26 cellular contexts compared by ENCODE assay signal in the genomic region with DNA sequence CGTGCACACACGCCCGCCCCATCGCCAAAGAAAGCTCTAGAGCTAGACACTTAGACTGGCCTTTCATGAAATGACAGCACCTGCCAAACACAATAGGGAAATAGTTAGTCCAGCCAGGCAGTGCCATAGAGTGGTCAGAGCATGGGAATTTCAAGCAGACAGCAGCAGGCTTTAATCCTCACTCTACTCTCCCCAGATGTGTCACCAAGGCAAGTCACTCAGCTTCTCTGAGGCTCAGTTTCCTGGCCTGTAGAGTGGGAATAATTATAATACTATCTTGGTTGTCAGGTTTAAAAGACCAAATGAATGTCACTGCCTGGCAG. TPM values are rescaled to one million over a fixed set of nuclear protein-coding genes. Genes with fewer than 3 reads are reported as not detected.
A peak's percentile ranks its signal among the peaks of the same experiment; 100 is the strongest.
DNase-seq lines count a peak whose midpoint lies in the region; ATAC-seq, FAIRE-seq and TF ChIP-seq lines count a peak whose summit lies in the region.
"Had no signal": no experiment of that assay in that cellular context is flagged by ENCODE, and none has a peak within 500 bp of the region (broad histone marks: within the 10 kb centered on the region; RNA-seq: fewer than 3 reads in every experiment).

No MANE protein-coding gene starts in this region.

- ATAC-seq in Right ventricle myocardium inferior (peak; percentile 76), heart left ventricle (peak; percentile 73 to 86 (median 79)), lower lobe of right lung (peak; percentile 38 to 53)

- H3K4me3 ChIP-seq in heart left ventricle (no peak overlapping the region), lower lobe of right lung (no peak overlapping the region)
- H3K4me3 ChIP-seq: SK-N-MC, skin epidermis, stomach, tibial nerve had no signal

- intact Hi-C loops in Right ventricle myocardium inferior (cut with DNase I) (no loop called here), cardiac septum (cut with DNase I) (loop anchor here (5.0 kb wide), 1 partner anchor 51 kb away; no protein-coding TSS in a partner anchor), heart left ventricle (cut with DNase I) (no loop called here), lower lobe of right lung (cut with DNase I) (no loop called here)

- H3K27ac ChIP-seq in heart left ventricle (peak overlapping the region; percentile 0 to 86 (median 72)), lower lobe of right lung (no peak overlapping the region)
- H3K27ac ChIP-seq: SK-N-MC, stomach had no signal

- WGBS in heart left ventricle, 4 donors = 52 to 79% (median 58%) methylated on average over 4 of the region's 4 CpGs

- H3K9me3 ChIP-seq in heart left ventricle (peaks cover 0 to 13% (median 4%) of the 10 kb centered on the region in 12 donors), lower lobe of right lung (peaks cover 8% of the 10 kb centered on the region)

- peaks cover 0 to 23% (median 0%) of the 10 kb centered on the region in 12 donors for H3K4me1 ChIP-seq in heart left ventricle
- H3K4me1 ChIP-seq in lower lobe of right lung = no peaks in the 10 kb centered on the region
- H3K4me1 ChIP-seq: tibial nerve had no signal

- no peak for DNase-seq in Right ventricle myocardium inferior (ENCODE audit: missing footprints)
- DNase-seq in cardiac septum (ENCODE audit: low spot score) = no peak
- peak in 2 of 5 donors; percentile 45 to 54 for DNase-seq in heart left ventricle
- DNase-seq in lower lobe of right lung = no peak
- no peak for DNase-seq in urothelium cell line (ENCODE audit: low spot score)
- DNase-seq in HCEC 1CT = no peak
- DNase-seq in AG08396 (ENCODE audit: low spot score) = no peak
- no peak for DNase-seq in cerebellar cortex (ENCODE audit: low spot score)
- DNase-seq: activated CD4-positive, alpha-beta T cell treated with anti-CD3 and anti-CD28 coated beads for 1 hour; activated effector memory CD4-positive, alpha-beta T cell treated with anti-CD3 and anti-CD28 coated beads, Interleukin-2, amount 50 U/mL, for 16 hours; activated naive CD8-positive, alpha-beta T cell treated with anti-CD3 and anti-CD28 coated beads, Interleukin-2, amount 10 ng/mL, durations not matched to agents 7 days and 5 days; activated T-cell treated with anti-CD3 and anti-CD28 coated beads for 4 hours; GOT3; kidney glomerular epithelial cell; mesendoderm; naive B cell; NCI-H2081 treated with DMSO at 0.1 percent for 48 hours; NCI-H748 treated with DMSO at 0.1 percent for 48 hours; stimulated activated CD4-positive, alpha-beta T cell treated with anti-CD3 and anti-CD28 coated beads, Interleukin-1b, Interleukin-23, amount 100 ng/mL, for 48 hours; stimulated activated CD8-positive, alpha-beta memory T cell treated with anti-CD3 and anti-CD28 coated beads, Interleukin-4, amount 100 ng/mL, for 48 hours; stomach had no signal

- no peak for TF ChIP-seq POLR2A in heart left ventricle (IDR thresholded peaks at IDR 0.05)

- TF ChIP-seq CTCF in heart left ventricle (IDR thresholded peaks at IDR 0.05) (no peak), lower lobe of right lung (IDR thresholded peaks at IDR 0.05) (no peak)

- no peaks in the 10 kb centered on the region for H3K36me3 ChIP-seq in heart left ventricle
- no peaks in the 10 kb centered on the region for H3K36me3 ChIP-seq in lower lobe of right lung
- H3K36me3 ChIP-seq: stomach, tibial nerve had no signal

- no peaks in the 10 kb centered on the region for H3K27me3 ChIP-seq in heart left ventricle
- H3K27me3 ChIP-seq in lower lobe of right lung (ENCODE audit: low read depth) = no peaks in the 10 kb centered on the region
- H3K27me3 ChIP-seq: stomach, tibial nerve had no signal

- peak; percentile 35 for FAIRE-seq in urothelium cell line (lab: Jason Lieb, UNC)
- FAIRE-seq: A204.1 had no signal

RNA-seq across cellular contexts. Expression of a gene that starts 59.3 kb away (rescaled TPM):
- total RNA-seq in Right ventricle myocardium inferior = 0.70 TPM
- 0.62 TPM for total RNA-seq in cardiac septum
- total RNA-seq in heart left ventricle = 1 to 10 TPM in 2 of 9 donors, under 1 TPM in 6, not detected in 1; 0.16 to 1.4 (median 0.83) TPM
- under 1 TPM; 0.10 to 0.23 TPM for polyA plus RNA-seq in heart left ventricle
- total RNA-seq in lower lobe of right lung = 1.0 TPM
- total RNA-seq: RPMI7951 had no signal
